Comparison of ENCODE assay signal across 9 cellular contexts in genomic region chr16:73232555-73233422, GRCh38.
DNase-seq lines count a peak whose midpoint lies in the region; ATAC-seq and TF ChIP-seq lines count a peak whose summit lies in the region.
"Had no signal": no experiment of that assay in that cellular context is flagged by ENCODE, and none has a peak within 500 bp of the region (broad histone marks: within the 10 kb centered on the region; RNA-seq: fewer than 3 reads in every experiment).

No MANE protein-coding gene starts in this region.

- DNase-seq in AG08395 (ENCODE audit: low spot score) (peak; percentile 46), HuH-7 (ENCODE audit: low spot score) (peak; percentile 66), dorsolateral prefrontal cortex (peak in 3 of 10 donors; percentile 41 to 60 (median 44)), mesothelial cell of epicardium (ENCODE audit: low spot score in 2 of 2, unreplicated experiment in 2 of 2) (peak in 1 of 2 experiments; percentile 68)
- DNase-seq in activated T-cell treated with anti-CD3 and anti-CD28 coated beads, Interleukin-2, amount 50 U/mL, for 48 hours: no peak

- H3K27ac ChIP-seq in dorsolateral prefrontal cortex: peak overlapping the region in 16 of 59 donors; percentile 5 to 68 (median 34)

- intact Hi-C loops in dorsolateral prefrontal cortex (cut with DNase I): no loop called here

- H3K27me3 ChIP-seq in dorsolateral prefrontal cortex: peaks cover 0 to 7% (median 0%) of the 10 kb centered on the region in 45 donors

- no peaks in the 10 kb centered on the region for H3K36me3 Mint-ChIP-seq in mesothelial cell of epicardium

- ATAC-seq in GM21423 (IDR thresholded peaks at IDR 0.05; ENCODE audit: unreplicated experiment) (no peak), HG02840 (IDR thresholded peaks at IDR 0.05; ENCODE audit: low FRiP score, unreplicated experiment) (no peak), HG03135 (IDR thresholded peaks at IDR 0.05; ENCODE audit: unreplicated experiment) (no peak)

- peak overlapping the region; percentile 39 to 82 (median 59) for H3K4me3 ChIP-seq in dorsolateral prefrontal cortex

- no peaks in the 10 kb centered on the region for H3K9me3 Mint-ChIP-seq in mesothelial cell of epicardium

- H3K27me3 Mint-ChIP-seq in mesothelial cell of epicardium (ENCODE audit: low read depth): peaks cover 9% of the 10 kb centered on the region
- H3K27me3 Mint-ChIP-seq: central memory CD8-positive, alpha-beta T cell had no signal

- H3K4me3 Mint-ChIP-seq in mesothelial cell of epicardium: peak overlapping the region; percentile 62
- H3K4me3 Mint-ChIP-seq: central memory CD8-positive, alpha-beta T cell had no signal

- TF ChIP-seq CTCF in dorsolateral prefrontal cortex (IDR thresholded peaks at IDR 0.05 in 54 of 56, conservative IDR thresholded peaks at IDR 0.05 in 2 of 56; ENCODE audit: low read depth in 1 of 56, partially characterized antibody in 56 of 56) (no peak), mesothelial cell of epicardium (IDR thresholded peaks at IDR 0.05; ENCODE audit: unreplicated experiment) (no peak)

- peaks cover 33% of the 10 kb centered on the region for H3K4me1 Mint-ChIP-seq in mesothelial cell of epicardium
- H3K4me1 Mint-ChIP-seq: central memory CD8-positive, alpha-beta T cell had no signal

- peak overlapping the region; percentile 95 for H3K27ac Mint-ChIP-seq in mesothelial cell of epicardium

Comparison
In these comparisons a context has a peak if more than half of its experiments do, and no peak if none do; other contexts are left out.
1. DNase-seq: peak in AG08395 (single experiment) and HuH-7 (single experiment); none in activated T-cell treated with anti-CD3 and anti-CD28 coated beads, Interleukin-2, amount 50 U/mL, for 48 hours (0 of 2).